ENCODE assay signal across 9 cellular contexts in genomic region chr1:182781849-182782586, GRCh38. TPM values are rescaled to one million over a fixed set of nuclear protein-coding genes. Genes with fewer than 3 reads are reported as not detected.
DNase-seq lines count a peak whose midpoint lies in the region; ATAC-seq and FAIRE-seq lines count a peak whose summit lies in the region.
"Had no signal": no experiment of that assay in that cellular context is flagged by ENCODE, and none has a peak within 500 bp of the region (broad histone marks: within the 10 kb centered on the region; RNA-seq: fewer than 3 reads in every experiment).

No MANE protein-coding gene starts in this region.

- WGBS in small intestine, 3 donors: 48 to 53% (median 51%) methylated on average over 6 of the region's 6 CpGs

- H3K36me3 ChIP-seq in adipocyte (ENCODE audit: control insufficient read depth, insufficient read depth, low read length, severe bottlenecking) (no peaks in the 10 kb centered on the region), small intestine (ENCODE audit: control insufficient read depth in 2 of 2, insufficient read depth in 2 of 2, low read length in 2 of 2) (no peaks in the 10 kb centered on the region)

- H3K27me3 ChIP-seq in adipocyte (replicated peaks; ENCODE audit: control insufficient read depth, insufficient read depth, low read length): no peaks in the 10 kb centered on the region
- no peaks in the 10 kb centered on the region for H3K27me3 ChIP-seq in small intestine (ENCODE audit: control insufficient read depth in 2 of 2, insufficient read depth in 2 of 2, low read length in 2 of 2)

- H3K4me3 ChIP-seq in adipocyte (ENCODE audit: low read length): no peak overlapping the region
- H3K4me3 ChIP-seq in small intestine (ENCODE audit: low read depth in 1 of 2, low read length in 2 of 2): no peak overlapping the region

- H3K4me1 ChIP-seq in adipocyte (ENCODE audit: control insufficient read depth, insufficient read depth, low read length) (peaks cover 4% of the 10 kb centered on the region), small intestine (ENCODE audit: control insufficient read depth in 2 of 2, insufficient read depth in 1 of 2, low read depth in 1 of 2, low read length in 1 of 2) (no peaks in the 10 kb centered on the region)

- no peak for FAIRE-seq in small intestine (lab: Jason Lieb, UNC)
- FAIRE-seq: colon had no signal

- ATAC-seq in left ventricle myocardium superior: peak; percentile 86
- ATAC-seq in HG02759 (IDR thresholded peaks at IDR 0.05; ENCODE audit: unreplicated experiment): no peak

- DNase-seq in DMS53 (lab: John Stamatoyannopoulos, UW) (peak; percentile 80), HCEC 1CT (peak; percentile 40), NCI-H146 treated with DMSO at 0.1 percent for 48 hours (lab: John Stamatoyannopoulos, UW; ENCODE audit: unreplicated experiment) (peak; percentile 66), SW480 (ENCODE audit: low spot score) (peak; percentile 73), adipocyte (ENCODE audit: low read depth) (peak; percentile 74), left ventricle myocardium superior (peak; percentile 82), small intestine (peak; percentile 71)

- H3K9ac ChIP-seq in adipocyte (ENCODE audit: low read length): no peak overlapping the region

- no peak overlapping the region for H3K27ac ChIP-seq in small intestine (ENCODE audit: low read depth in 1 of 2, low read length in 1 of 2)

- no peaks in the 10 kb centered on the region for H3K9me3 ChIP-seq in adipocyte (ENCODE audit: control insufficient read depth, low read length)
- no peaks in the 10 kb centered on the region for H3K9me3 ChIP-seq in small intestine (ENCODE audit: control insufficient read depth, low read depth)

- intact Hi-C loops in left ventricle myocardium superior (cut with micrococcal nuclease): loop anchor here (2.0 to 10.0 kb wide), 2 partner anchors 181 to 337 kb away; no protein-coding TSS in a partner anchor

RNA-seq across cellular contexts. Expression of gene NPL, which starts 7.6 kb away (rescaled TPM):
- total RNA-seq in left ventricle myocardium superior: 3.9 TPM
- 1 to 10 TPM; 3.8 to 5.7 (median 4.2) TPM for polyA plus RNA-seq in small intestine

RNA-seq across cellular contexts. Expression of gene DHX9, which starts 57.1 kb away (rescaled TPM):
- total RNA-seq in left ventricle myocardium superior: 65.2 TPM
- 100 to 1,000 TPM in 1 of 3 donors, 10 to 100 TPM in 2; 63.3 to 101 (median 67.8) TPM for polyA plus RNA-seq in small intestine
